ENCODE assay signal across 12 cellular contexts in genomic region chr10:86968994-86969355, GRCh38. TPM values are rescaled to one million over a fixed set of nuclear protein-coding genes. Genes with fewer than 3 reads are reported as not detected.
DNase-seq lines count a peak whose midpoint lies in the region; ATAC-seq and TF ChIP-seq lines count a peak whose summit lies in the region.
"Had no signal": no experiment of that assay in that cellular context is flagged by ENCODE, and none has a peak within 500 bp of the region (broad histone marks: within the 10 kb centered on the region; RNA-seq: fewer than 3 reads in every experiment).

No MANE protein-coding gene starts in this region.

- DNase-seq in DMS 273 (lab: John Stamatoyannopoulos, UW; ENCODE audit: unreplicated experiment) (peak; percentile 31), DMS 273 treated with DMSO at 0.1 percent for 48 hours (lab: John Stamatoyannopoulos, UW) (no peak), adrenal gland (peak in 3 of 7 donors; percentile 26 to 56 (median 35)), stomach (peak; percentile 25), mesenteric fat pad (ENCODE audit: low spot score) (no peak), middle frontal gyrus (ENCODE audit: extremely low spot score, low spot score) (no peak)
- DNase-seq: 8988T, NCI-H2029 treated with DMSO at 0.1 percent for 48 hours had no signal

- ATAC-seq in HG02588 (IDR thresholded peaks at IDR 0.05; ENCODE audit: unreplicated experiment), result no peak

- no peaks in the 10 kb centered on the region for H3K9me3 ChIP-seq in adrenal gland (replicated peaks in 1 of 3)
- H3K9me3 ChIP-seq in stomach, result no peaks in the 10 kb centered on the region

- H3K36me3 ChIP-seq in adrenal gland (replicated peaks in 1 of 2), result no peaks in the 10 kb centered on the region
- H3K36me3 ChIP-seq in stomach, result no peaks in the 10 kb centered on the region

- no peak for TF ChIP-seq POLR2A in adrenal gland (IDR thresholded peaks at IDR 0.05)
- no peak for TF ChIP-seq POLR2A in stomach (IDR thresholded peaks at IDR 0.05)

- TF ChIP-seq CTCF in adrenal gland (IDR thresholded peaks at IDR 0.05), result no peak
- TF ChIP-seq CTCF in stomach (IDR thresholded peaks at IDR 0.05), result no peak

- H3K4me1 ChIP-seq in adrenal gland (replicated peaks in 1 of 2), result peaks cover 33 to 55% of the 10 kb centered on the region in 2 donors
- peaks cover 52 to 64% (median 61%) of the 10 kb centered on the region in 4 donors for H3K4me1 ChIP-seq in stomach

- H3K27ac ChIP-seq in adrenal gland (peak overlapping the region in 3 of 5 donors; percentile 96 to 98 (median 97)), layer of hippocampus (ENCODE audit: low read depth, low read length) (peak overlapping the region; percentile 88), stomach (peak overlapping the region; percentile 91 to 96 (median 94))
- H3K27ac ChIP-seq: SK-N-MC had no signal

- H3K4me3 ChIP-seq in adrenal gland (peak overlapping the region in 1 of 4 donors; percentile 74), stomach (peak overlapping the region; percentile 41 to 59 (median 58))
- H3K4me3 ChIP-seq: SK-N-MC had no signal

- no peak for TF ChIP-seq EP300 in stomach (IDR thresholded peaks at IDR 0.05)

- intact Hi-C loops in adrenal gland (cut with DNase I), result no loop called here
- intact Hi-C loops in stomach (cut with DNase I; ENCODE audit: low total_unique reads), result no loop called here

- WGBS in adrenal gland, 4 donors, result 55 to 80% (median 65%) methylated on average over 6 to 9 of the region's 9 CpGs
- 27 to 54% (median 31%) methylated on average over 5 to 9 of the region's 9 CpGs for WGBS in stomach, 5 donors

- H3K27me3 ChIP-seq in adrenal gland (no peaks in the 10 kb centered on the region), layer of hippocampus (ENCODE audit: control insufficient read depth, insufficient read depth, low read length) (no peaks in the 10 kb centered on the region), stomach (peaks cover 0 to 18% (median 3%) of the 10 kb centered on the region in 3 donors)

RNA-seq across cellular contexts. Expression of gene ADIRF, which starts 0.7 kb away (rescaled TPM):
- total RNA-seq in adrenal gland, result 10 to 100 TPM; 15.3 to 38.1 (median 22.6) TPM
- polyA plus RNA-seq in adrenal gland, result 100 to 1,000 TPM in 1 of 3 donors, 10 to 100 TPM in 1, 1 to 10 TPM in 1; 6.6 to 592 (median 52.2) TPM
- 10 to 100 TPM in 4 of 5 donors, 1 to 10 TPM in 1; 1.2 to 98.2 (median 28.6) TPM for total RNA-seq in stomach
- 100 to 1,000 TPM in 2 of 3 donors, 10 to 100 TPM in 1; 96.4 to 249 (median 101) TPM for polyA plus RNA-seq in stomach
- 543 TPM for total RNA-seq in mesenteric fat pad
- polyA plus RNA-seq: neural cell had no signal

RNA-seq across cellular contexts. Expression of gene SNCG, which starts 10.6 kb away (rescaled TPM):
- total RNA-seq in adrenal gland (100 to 1,000 TPM; 177 to 599 (median 404) TPM), stomach (1 to 10 TPM in 4 of 5 donors, not detected in 1; 3.8 to 7.6 (median 5.6) TPM), mesenteric fat pad (265 TPM)
- polyA plus RNA-seq in adrenal gland (1,000 to 10,000 TPM in 1 of 3 donors, 100 to 1,000 TPM in 2; 176 to 1,434 (median 799) TPM), stomach (10 to 100 TPM; 10.9 to 59.6 (median 26.4) TPM)

RNA-seq across cellular contexts. Expression of gene MMRN2, which starts 11.6 kb away (rescaled TPM):
- total RNA-seq in adrenal gland, result 10 to 100 TPM; 26.3 to 44.2 (median 36.6) TPM
- polyA plus RNA-seq in adrenal gland, result 10 to 100 TPM in 2 of 3 donors, 1 to 10 TPM in 1; 9.5 to 16.5 (median 13.4) TPM
- total RNA-seq in stomach, result 10 to 100 TPM in 3 of 5 donors, 1 to 10 TPM in 2; 1.8 to 40.0 (median 12.9) TPM
- 1 to 10 TPM in 2 of 3 donors, under 1 TPM in 1; 1.00 to 5.0 (median 3.1) TPM for polyA plus RNA-seq in stomach
- 78.4 TPM for total RNA-seq in mesenteric fat pad

RNA-seq across cellular contexts. Expression of gene FAM25A, which starts 51.1 kb away (rescaled TPM):
- total RNA-seq in adrenal gland (1 to 10 TPM in 3 of 8 donors, not detected in 5; 1.2 to 5.5 (median 2.0) TPM), stomach (not detected), mesenteric fat pad (not detected)
- polyA plus RNA-seq in adrenal gland (10 to 100 TPM in 1 of 3 donors, 1 to 10 TPM in 2; 4.3 to 36.6 (median 6.3) TPM), stomach (10 to 100 TPM in 1 of 3 donors, not detected in 2; 11.9 TPM)
- polyA plus RNA-seq: neural cell had no signal

Comparison
In these comparisons a context has a peak if more than half of its experiments do, and no peak if none do; other contexts are left out.
1. DNase-seq: peak in DMS 273 (single experiment) and stomach (single experiment); none in DMS 273 treated with DMSO at 0.1 percent for 48 hours (single experiment), mesenteric fat pad (single experiment) and middle frontal gyrus (single experiment).
2. RNA of gene SNCG, which starts 10.6 kb away (total RNA-seq): 177 to 599 TPM in adrenal gland and 265 TPM in mesenteric fat pad (single experiment); 3.8 to 7.6 TPM in stomach; every median in the first group is over 10 times any median in the second.
3. Peak in every context shown above with its lines, with median percentiles within 50 percentile points of each other: H3K27ac ChIP-seq.